ENCODE assay signal across 11 cellular contexts in genomic region chr2:80303825-80304521, GRCh38. TPM values are rescaled to one million over a fixed set of nuclear protein-coding genes. Genes with fewer than 3 reads are reported as not detected.
DNase-seq lines count a peak whose midpoint lies in the region; ATAC-seq, FAIRE-seq and TF ChIP-seq lines count a peak whose summit lies in the region.
"Had no signal": no experiment of that assay in that cellular context is flagged by ENCODE, and none has a peak within 500 bp of the region (broad histone marks: within the 10 kb centered on the region; RNA-seq: fewer than 3 reads in every experiment).

No MANE protein-coding gene starts in this region.

- ATAC-seq in left lung (peak; percentile 39), HG02970 (IDR thresholded peaks at IDR 0.05; ENCODE audit: low FRiP score, unreplicated experiment) (no peak), GM21529 (IDR thresholded peaks at IDR 0.05; ENCODE audit: unreplicated experiment) (no peak)

- H3K9me3 ChIP-seq in left lung (no peaks in the 10 kb centered on the region), tibial nerve (no peaks in the 10 kb centered on the region)

- no peak for FAIRE-seq in H54 (lab: Jason Lieb, UNC)

- TF ChIP-seq CTCF in left lung (IDR thresholded peaks at IDR 0.05) = no peak
- TF ChIP-seq CTCF in tibial nerve (IDR thresholded peaks at IDR 0.05) = no peak

- peak overlapping the region; percentile 84 for H3K27ac ChIP-seq in cingulate gyrus (ENCODE audit: low read depth, low read length)
- H3K27ac ChIP-seq in left lung = no peak overlapping the region
- H3K27ac ChIP-seq in tibial nerve = peak overlapping the region in 2 of 4 donors; percentile 5 to 76

- no peak for TF ChIP-seq EP300 in tibial nerve (IDR thresholded peaks at IDR 0.05)

- intact Hi-C loops in left lung (cut with DNase I) = no loop called here

- H3K36me3 ChIP-seq in left lung (no peaks in the 10 kb centered on the region), tibial nerve (no peaks in the 10 kb centered on the region)

- DNase-seq in NCI-H524 (lab: John Stamatoyannopoulos, UW) (peak; percentile 21 to 47), NCI-H524 treated with DMSO at 0.1 percent for 48 hours (lab: John Stamatoyannopoulos, UW) (no peak), left lung (peak in 1 of 2 donors; percentile 73), tibial nerve (ENCODE audit: low spot score in 2 of 2) (no peak), H54 (ENCODE audit: insufficient read length, low spot score) (no peak)
- DNase-seq: activated naive CD4-positive, alpha-beta T cell treated with anti-CD3 and anti-CD28 coated beads for 36 hours; NCI-H1105 treated with DMSO at 0.1 percent for 48 hours; T-helper 1 cell had no signal

- no peak for TF ChIP-seq POLR2A in tibial nerve (IDR thresholded peaks at IDR 0.05)
- no peak for TF ChIP-seq POLR2A in H54 (IDR thresholded peaks at IDR 0.05; ENCODE audit: low read depth, low read length)

- H3K4me3 ChIP-seq in left lung = no peak overlapping the region
- H3K4me3 ChIP-seq in tibial nerve = peak overlapping the region; percentile 25 to 53 (median 36)

- WGBS in tibial nerve, 2 donors = 1% methylated on average over 24 to 29 of the region's 34 CpGs

- H3K4me1 ChIP-seq in left lung (peaks cover 9 to 13% of the 10 kb centered on the region in 2 donors), tibial nerve (peaks cover 0 to 19% (median 0%) of the 10 kb centered on the region in 4 donors)

- H3K27me3 ChIP-seq in left lung (peaks cover 46 to 64% of the 10 kb centered on the region in 2 donors), tibial nerve (peaks cover 0 to 33% of the 10 kb centered on the region in 2 donors)

RNA-seq across cellular contexts. Expression of gene LRRTM1, which starts 0.6 kb away (rescaled TPM):
- total RNA-seq in left lung = not detected
- total RNA-seq in tibial nerve = 1 to 10 TPM in 3 of 4 donors, under 1 TPM in 1; 0.59 to 2.4 (median 1.8) TPM
- total RNA-seq: activated naive CD4-positive, alpha-beta T cell treated with anti-CD3 and anti-CD28 coated beads for 36 hours had no signal

Comparison
In these comparisons a context has a peak if more than half of its experiments do, and no peak if none do; other contexts are left out.
1. DNase-seq: peak in NCI-H524 (2 of 2); none in NCI-H524 treated with DMSO at 0.1 percent for 48 hours (single experiment), tibial nerve (0 of 2) and H54 (single experiment).
2. H3K4me3 ChIP-seq: peak in tibial nerve (4 of 4); none in left lung (0 of 2).